In genomic region chr6:161374971-161375873, GRCh38 we compare ENCODE assay signal across 8 cellular contexts.
DNase-seq lines count a peak whose midpoint lies in the region; ATAC-seq and TF ChIP-seq lines count a peak whose summit lies in the region.

No MANE protein-coding gene starts in this region.

- peaks cover 6% of the 10 kb centered on the region for H3K4me1 Mint-ChIP-seq in T-helper 17 cell

- no peaks in the 10 kb centered on the region for H3K36me3 ChIP-seq in mammary epithelial cell (ENCODE audit: insufficient read depth, low read length)
- H3K36me3 ChIP-seq in lung (ENCODE audit: control insufficient read depth in 2 of 2, insufficient read depth in 2 of 2, low read length in 2 of 2) = no peaks in the 10 kb centered on the region

- peaks cover 10% of the 10 kb centered on the region for H3K27me3 Mint-ChIP-seq in T-helper 17 cell

- H3K4me3 ChIP-seq in mammary epithelial cell (replicated peaks in 1 of 3; ENCODE audit: insufficient read depth in 1 of 3, low read depth in 2 of 3, low read length in 3 of 3) (peak overlapping the region in 2 of 3 experiments; percentile 1 to 24), lung (no peak overlapping the region)

- WGBS in mammary epithelial cell (ENCODE audit: low coverage, missing lambda C conversion rate) = 17% methylated on average over 19 of the region's 32 CpGs
- 44 to 58% methylated on average over 32 of the region's 32 CpGs for WGBS in lung, 2 donors

- BruUV-seq in mammary epithelial cell (replicated peaks; lab: Mats Ljungman, UMichigan) = no TSS peak

- CTCF ChIA-PET in mammary epithelial cell (lab: Charles Lee; ENCODE audit: low non-redundant PET) = interaction anchor here (0.6 kb wide), 2 partner anchors 591 to 1583 kb away, joined by 3 to 6 read pairs; no protein-coding TSS in a partner anchor

- in situ Hi-C loops in mammary epithelial cell (cut with MboI; ENCODE audit: low sequenced_read_pairs in 2 of 2) = loop anchor here (5.0 to 25.0 kb wide), 5 partner anchors 210 to 630 kb away; no protein-coding TSS in a partner anchor

- H3K4me2 ChIP-seq in mammary epithelial cell (ENCODE audit: insufficient read depth, low read depth, low read length) = peak overlapping the region; percentile 66

- no peaks in the 10 kb centered on the region for H4K20me1 ChIP-seq in mammary epithelial cell (ENCODE audit: insufficient read depth, low read length)

- ATAC-seq in lung (ENCODE audit: insufficient read depth, low FRiP score) = peak; percentile 72
- ATAC-seq in HG03354 (IDR thresholded peaks at IDR 0.05; ENCODE audit: poor library complexity, severe bottlenecking, unreplicated experiment) = no peak
- no peak for ATAC-seq in T-helper 17 cell

- intact Hi-C loops in mammary epithelial cell (cut with micrococcal nuclease) = loop anchor here (1.0 to 5.0 kb wide), 4 partner anchors 445 to 858 kb away; no protein-coding TSS in a partner anchor

- H3K27ac ChIP-seq in mammary epithelial cell (ENCODE audit: insufficient read depth, low read depth, low read length) (peak overlapping the region; percentile 35), lung (ENCODE audit: low read depth in 1 of 2, low read length in 1 of 2) (peak overlapping the region in 1 of 2 donors; percentile 35)

- H3K4me1 ChIP-seq in mammary epithelial cell (ENCODE audit: insufficient read depth, low read length) (peaks cover 12% of the 10 kb centered on the region), lung (ENCODE audit: control insufficient read depth in 2 of 2, insufficient read depth in 2 of 2, low read length in 2 of 2) (peaks cover 0 to 3% of the 10 kb centered on the region in 2 donors)

- no peak overlapping the region for H3K4me3 Mint-ChIP-seq in T-helper 17 cell

- TF ChIP-seq CTCF in mammary epithelial cell (conservative IDR thresholded peaks at IDR 0.05 in 1 of 2, IDR thresholded peaks at IDR 0.05 in 1 of 2; ENCODE audit: extremely low read depth in 1 of 2, insufficient read depth in 1 of 2, low read depth in 1 of 2, low read length in 2 of 2) (peak; percentile 60 to 71), lung (IDR thresholded peaks at IDR 0.05; ENCODE audit: control extremely low read depth, extremely low read depth) (no peak)

- no peaks in the 10 kb centered on the region for H3K27me3 ChIP-seq in mammary epithelial cell (ENCODE audit: insufficient read depth, low read length)
- no peaks in the 10 kb centered on the region for H3K27me3 ChIP-seq in lung (ENCODE audit: control insufficient read depth, insufficient read depth)

- no peaks in the 10 kb centered on the region for H3K36me3 Mint-ChIP-seq in T-helper 17 cell (ENCODE audit: low read depth)

- no peaks in the 10 kb centered on the region for H3K79me2 ChIP-seq in mammary epithelial cell (ENCODE audit: insufficient read depth, low read length)

- H3K9me3 ChIP-seq in mammary epithelial cell (replicated peaks; ENCODE audit: insufficient read depth, low read length) (no peaks in the 10 kb centered on the region), lung (ENCODE audit: control insufficient read depth in 2 of 2, insufficient read depth in 1 of 2, low read length in 1 of 2) (no peaks in the 10 kb centered on the region), T-helper 17 cell (ENCODE audit: control insufficient read depth, low read length, poor library complexity, severe bottlenecking) (no peaks in the 10 kb centered on the region)

- dilution Hi-C loops in mammary epithelial cell (cut with HindIII; ENCODE audit: low sequenced_read_pairs) = loop anchor here (25.0 kb wide), 2 partner anchors 463 to 613 kb away; no protein-coding TSS in a partner anchor

- peak; percentile 1 for DNase-seq in COLO668 (lab: John Stamatoyannopoulos, UW; ENCODE audit: unreplicated experiment)
- peak; percentile 9 for DNase-seq in NCI-H2107 (lab: John Stamatoyannopoulos, UW)
- peak; percentile 54 for DNase-seq in mammary epithelial cell
- DNase-seq in lung (ENCODE audit: low spot score) = peak; percentile 82
- no peak for DNase-seq in germinal center (ENCODE audit: low spot score)
- DNase-seq in T-helper 17 cell = no peak
- DNase-seq in activated CD4-positive, alpha-beta T cell treated with anti-CD3 and anti-CD28 coated beads, Interleukin-2, amount 50 U/mL, for 48 hours = no peak

- peak overlapping the region; percentile 85 for H2AFZ ChIP-seq in mammary epithelial cell (ENCODE audit: low read depth, low read length)

- H3K27ac Mint-ChIP-seq in T-helper 17 cell = no peak overlapping the region

- no peak overlapping the region for H3K9ac ChIP-seq in mammary epithelial cell (ENCODE audit: insufficient read depth, low read length)

Comparison
In these comparisons a context has a peak if more than half of its experiments do, and no peak if none do; other contexts are left out.
1. DNase-seq: peak in COLO668 (single experiment), NCI-H2107 (single experiment), mammary epithelial cell (single experiment) and lung (single experiment); none in germinal center (single experiment), T-helper 17 cell (0 of 3) and activated CD4-positive, alpha-beta T cell treated with anti-CD3 and anti-CD28 coated beads, Interleukin-2, amount 50 U/mL, for 48 hours (0 of 2).